ENCODE assay signal across 1 cellular context in genomic region chr22:50250555-50251471, GRCh38.
A peak's percentile ranks its signal among the peaks of the same experiment; 100 is the strongest.
TF ChIP-seq lines count a peak whose summit lies in the region.

A gene with protein sequence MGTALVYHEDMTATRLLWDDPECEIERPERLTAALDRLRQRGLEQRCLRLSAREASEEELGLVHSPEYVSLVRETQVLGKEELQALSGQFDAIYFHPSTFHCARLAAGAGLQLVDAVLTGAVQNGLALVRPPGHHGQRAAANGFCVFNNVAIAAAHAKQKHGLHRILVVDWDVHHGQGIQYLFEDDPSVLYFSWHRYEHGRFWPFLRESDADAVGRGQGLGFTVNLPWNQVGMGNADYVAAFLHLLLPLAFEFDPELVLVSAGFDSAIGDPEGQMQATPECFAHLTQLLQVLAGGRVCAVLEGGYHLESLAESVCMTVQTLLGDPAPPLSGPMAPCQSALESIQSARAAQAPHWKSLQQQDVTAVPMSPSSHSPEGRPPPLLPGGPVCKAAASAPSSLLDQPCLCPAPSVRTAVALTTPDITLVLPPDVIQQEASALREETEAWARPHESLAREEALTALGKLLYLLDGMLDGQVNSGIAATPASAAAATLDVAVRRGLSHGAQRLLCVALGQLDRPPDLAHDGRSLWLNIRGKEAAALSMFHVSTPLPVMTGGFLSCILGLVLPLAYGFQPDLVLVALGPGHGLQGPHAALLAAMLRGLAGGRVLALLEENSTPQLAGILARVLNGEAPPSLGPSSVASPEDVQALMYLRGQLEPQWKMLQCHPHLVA (minus strand): TSS chr22:50251265. CDS start chr22:50251032, 233 bp downstream.

TF ChIP-seq in HepG2, 621 proteins besides CTCF, POLR2A, EP300 and RAD21 (continued from another document and continues in another):
- TF ChIP-seq, protein P1, sequence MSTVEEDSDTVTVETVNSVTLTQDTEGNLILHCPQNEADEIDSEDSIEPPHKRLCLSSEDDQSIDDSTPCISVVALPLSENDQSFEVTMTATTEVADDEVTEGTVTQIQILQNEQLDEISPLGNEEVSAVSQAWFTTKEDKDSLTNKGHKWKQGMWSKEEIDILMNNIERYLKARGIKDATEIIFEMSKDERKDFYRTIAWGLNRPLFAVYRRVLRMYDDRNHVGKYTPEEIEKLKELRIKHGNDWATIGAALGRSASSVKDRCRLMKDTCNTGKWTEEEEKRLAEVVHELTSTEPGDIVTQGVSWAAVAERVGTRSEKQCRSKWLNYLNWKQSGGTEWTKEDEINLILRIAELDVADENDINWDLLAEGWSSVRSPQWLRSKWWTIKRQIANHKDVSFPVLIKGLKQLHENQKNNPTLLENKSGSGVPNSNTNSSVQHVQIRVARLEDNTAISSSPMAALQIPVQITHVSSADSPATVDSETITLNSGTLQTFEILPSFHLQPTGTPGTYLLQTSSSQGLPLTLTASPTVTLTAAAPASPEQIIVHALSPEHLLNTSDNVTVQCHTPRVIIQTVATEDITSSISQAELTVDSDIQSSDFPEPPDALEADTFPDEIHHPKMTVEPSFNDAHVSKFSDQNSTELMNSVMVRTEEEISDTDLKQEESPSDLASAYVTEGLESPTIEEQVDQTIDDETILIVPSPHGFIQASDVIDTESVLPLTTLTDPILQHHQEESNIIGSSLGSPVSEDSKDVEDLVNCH (CRISPR knock-in tag; IDR thresholded peaks at IDR 0.05), result no peak
- TF ChIP-seq ZNF292 (CRISPR knock-in tag; IDR thresholded peaks at IDR 0.05; ENCODE audit: borderline replicate concordance, low read depth) (no peak), ZNF12 (CRISPR knock-in tag; IDR thresholded peaks at IDR 0.05) (0 out of 2 replicates have a peak, but pooled peaks have one; percentile 14), TAF1 (CRISPR knock-in tag; IDR thresholded peaks at IDR 0.05) (peak; percentile 70; the same call in 1 of the 2 replicates), ZNF317 (CRISPR knock-in tag; IDR thresholded peaks at IDR 0.05) (0 out of 2 replicates have a peak, but pooled peaks have one; percentile 19), RARA (CRISPR knock-in tag; IDR thresholded peaks at IDR 0.05) (peak; percentile 29), ZNF260 (CRISPR knock-in tag; IDR thresholded peaks at IDR 0.05; ENCODE audit: borderline replicate concordance, low read depth) (no peak), THAP11 (CRISPR knock-in tag; IDR thresholded peaks at IDR 0.05) (0 out of 2 replicates have a peak, but pooled peaks have one; percentile 31), ZNF607 (CRISPR knock-in tag; IDR thresholded peaks at IDR 0.05; ENCODE audit: borderline replicate concordance) (peak; percentile 41; the same call in 1 of the 2 replicates), KAT8 (CRISPR knock-in tag; IDR thresholded peaks at IDR 0.05) (peak; percentile 35; the same call in 1 of the 2 replicates), ZNF746 (CRISPR knock-in tag; IDR thresholded peaks at IDR 0.05) (0 out of 2 replicates have a peak, but pooled peaks have one; percentile 45), ZNF543 (CRISPR knock-in tag; IDR thresholded peaks at IDR 0.05) (peak; percentile 59; the same call in 1 of the 2 replicates), ZNF280B (CRISPR knock-in tag; IDR thresholded peaks at IDR 0.05; ENCODE audit: borderline replicate concordance) (peak; percentile 59), ZNF83 (CRISPR knock-in tag; IDR thresholded peaks at IDR 0.05; ENCODE audit: borderline replicate concordance) (no peak), CC2D1A (CRISPR knock-in tag; IDR thresholded peaks at IDR 0.05) (no peak), KDM2A (CRISPR knock-in tag; IDR thresholded peaks at IDR 0.05; ENCODE audit: borderline replicate concordance, low read depth) (peak; percentile 97), E2F5 (CRISPR knock-in tag; conservative IDR thresholded peaks at IDR 0.05) (0 out of 2 replicates have a peak, but pooled peaks have one; percentile 27), ZNF143 (CRISPR knock-in tag; IDR thresholded peaks at IDR 0.05) (no peak), TOPORS (CRISPR knock-in tag; IDR thresholded peaks at IDR 0.05) (no peak), NFAT5 (CRISPR knock-in tag; IDR thresholded peaks at IDR 0.05) (peak; percentile 27; the same call in 1 of the 2 replicates), SNRNP70 (IDR thresholded peaks at IDR 0.05; ENCODE audit: low read depth, low read length) (no peak), ZNF567 (CRISPR knock-in tag; IDR thresholded peaks at IDR 0.05; ENCODE audit: borderline replicate concordance) (0 out of 2 replicates have a peak, but pooled peaks have one; percentile 57), MTERF4 (CRISPR knock-in tag; IDR thresholded peaks at IDR 0.05) (peak; percentile 42; the same call in 1 of the 2 replicates)
- TF ChIP-seq, protein P2, sequence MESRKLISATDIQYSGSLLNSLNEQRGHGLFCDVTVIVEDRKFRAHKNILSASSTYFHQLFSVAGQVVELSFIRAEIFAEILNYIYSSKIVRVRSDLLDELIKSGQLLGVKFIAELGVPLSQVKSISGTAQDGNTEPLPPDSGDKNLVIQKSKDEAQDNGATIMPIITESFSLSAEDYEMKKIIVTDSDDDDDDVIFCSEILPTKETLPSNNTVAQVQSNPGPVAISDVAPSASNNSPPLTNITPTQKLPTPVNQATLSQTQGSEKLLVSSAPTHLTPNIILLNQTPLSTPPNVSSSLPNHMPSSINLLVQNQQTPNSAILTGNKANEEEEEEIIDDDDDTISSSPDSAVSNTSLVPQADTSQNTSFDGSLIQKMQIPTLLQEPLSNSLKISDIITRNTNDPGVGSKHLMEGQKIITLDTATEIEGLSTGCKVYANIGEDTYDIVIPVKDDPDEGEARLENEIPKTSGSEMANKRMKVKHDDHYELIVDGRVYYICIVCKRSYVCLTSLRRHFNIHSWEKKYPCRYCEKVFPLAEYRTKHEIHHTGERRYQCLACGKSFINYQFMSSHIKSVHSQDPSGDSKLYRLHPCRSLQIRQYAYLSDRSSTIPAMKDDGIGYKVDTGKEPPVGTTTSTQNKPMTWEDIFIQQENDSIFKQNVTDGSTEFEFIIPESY (CRISPR knock-in tag; IDR thresholded peaks at IDR 0.05), result no peak
- TF ChIP-seq, protein P3, sequence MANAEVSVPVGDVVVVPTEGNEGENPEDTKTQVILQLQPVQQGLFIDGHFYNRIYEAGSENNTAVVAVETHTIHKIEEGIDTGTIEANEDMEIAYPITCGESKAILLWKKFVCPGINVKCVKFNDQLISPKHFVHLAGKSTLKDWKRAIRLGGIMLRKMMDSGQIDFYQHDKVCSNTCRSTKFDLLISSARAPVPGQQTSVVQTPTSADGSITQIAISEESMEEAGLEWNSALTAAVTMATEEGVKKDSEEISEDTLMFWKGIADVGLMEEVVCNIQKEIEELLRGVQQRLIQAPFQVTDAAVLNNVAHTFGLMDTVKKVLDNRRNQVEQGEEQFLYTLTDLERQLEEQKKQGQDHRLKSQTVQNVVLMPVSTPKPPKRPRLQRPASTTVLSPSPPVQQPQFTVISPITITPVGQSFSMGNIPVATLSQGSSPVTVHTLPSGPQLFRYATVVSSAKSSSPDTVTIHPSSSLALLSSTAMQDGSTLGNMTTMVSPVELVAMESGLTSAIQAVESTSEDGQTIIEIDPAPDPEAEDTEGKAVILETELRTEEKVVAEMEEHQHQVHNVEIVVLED (CRISPR knock-in tag; IDR thresholded peaks at IDR 0.05; ENCODE audit: borderline replicate concordance), result peak; percentile 62; the same call in 1 of the 2 replicates
- TF ChIP-seq, protein P4, sequence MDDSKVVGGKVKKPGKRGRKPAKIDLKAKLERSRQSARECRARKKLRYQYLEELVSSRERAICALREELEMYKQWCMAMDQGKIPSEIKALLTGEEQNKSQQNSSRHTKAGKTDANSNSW (CRISPR knock-in tag; IDR thresholded peaks at IDR 0.05; ENCODE audit: borderline replicate concordance), result peak; percentile 80; the same call in 1 of the 2 replicates
- TF ChIP-seq, protein P5, sequence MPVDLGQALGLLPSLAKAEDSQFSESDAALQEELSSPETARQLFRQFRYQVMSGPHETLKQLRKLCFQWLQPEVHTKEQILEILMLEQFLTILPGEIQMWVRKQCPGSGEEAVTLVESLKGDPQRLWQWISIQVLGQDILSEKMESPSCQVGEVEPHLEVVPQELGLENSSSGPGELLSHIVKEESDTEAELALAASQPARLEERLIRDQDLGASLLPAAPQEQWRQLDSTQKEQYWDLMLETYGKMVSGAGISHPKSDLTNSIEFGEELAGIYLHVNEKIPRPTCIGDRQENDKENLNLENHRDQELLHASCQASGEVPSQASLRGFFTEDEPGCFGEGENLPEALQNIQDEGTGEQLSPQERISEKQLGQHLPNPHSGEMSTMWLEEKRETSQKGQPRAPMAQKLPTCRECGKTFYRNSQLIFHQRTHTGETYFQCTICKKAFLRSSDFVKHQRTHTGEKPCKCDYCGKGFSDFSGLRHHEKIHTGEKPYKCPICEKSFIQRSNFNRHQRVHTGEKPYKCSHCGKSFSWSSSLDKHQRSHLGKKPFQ (CRISPR knock-in tag; IDR thresholded peaks at IDR 0.05; ENCODE audit: insufficient replicate concordance), result peak; percentile 58
- TF ChIP-seq, protein P6, sequence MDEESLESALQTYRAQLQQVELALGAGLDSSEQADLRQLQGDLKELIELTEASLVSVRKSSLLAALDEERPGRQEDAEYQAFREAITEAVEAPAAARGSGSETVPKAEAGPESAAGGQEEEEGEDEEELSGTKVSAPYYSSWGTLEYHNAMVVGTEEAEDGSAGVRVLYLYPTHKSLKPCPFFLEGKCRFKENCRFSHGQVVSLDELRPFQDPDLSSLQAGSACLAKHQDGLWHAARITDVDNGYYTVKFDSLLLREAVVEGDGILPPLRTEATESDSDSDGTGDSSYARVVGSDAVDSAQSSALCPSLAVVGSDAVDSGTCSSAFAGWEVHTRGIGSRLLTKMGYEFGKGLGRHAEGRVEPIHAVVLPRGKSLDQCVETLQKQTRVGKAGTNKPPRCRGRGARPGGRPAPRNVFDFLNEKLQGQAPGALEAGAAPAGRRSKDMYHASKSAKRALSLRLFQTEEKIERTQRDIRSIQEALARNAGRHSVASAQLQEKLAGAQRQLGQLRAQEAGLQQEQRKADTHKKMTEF (CRISPR knock-in tag; IDR thresholded peaks at IDR 0.05), result no peak
